Comparison of ENCODE assay signal across 27 cellular contexts in genomic region chr12:40898505-40898904, GRCh38.
"Had no signal": no experiment of that assay in that cellular context is flagged by ENCODE, and none has a peak within 500 bp of the region (broad histone marks: within the 10 kb centered on the region; RNA-seq: fewer than 3 reads in every experiment).

No MANE protein-coding gene starts in this region.

- H3K4me2 ChIP-seq: neural progenitor cell had no signal

- H3K27me3 Mint-ChIP-seq: naive B cell; progenitor cell of endocrine pancreas; stimulated activated naive B cell treated with anti-CD40 and anti-IgM and Interleukin-4, amounts not matched to agents 10 μg/mL and 1 μg/mL and 100 μg/mL, for 72 hours had no signal

- ATAC-seq: natural killer cell; sciatic nerve; stimulated activated naive B cell treated with anti-CD40 and anti-IgM and Interleukin-4, amounts not matched to agents 10 μg/mL and 1 μg/mL and 100 μg/mL, for 72 hours; stimulated activated naive CD8-positive, alpha-beta T cell treated with anti-CD3 and anti-CD28 coated beads, Interleukin-15, Interleukin-2, amounts not matched to agents 100 U/mL and 50 U/mL, for 24 hours had no signal

- H3K27ac ChIP-seq: left ventricle myocardium inferior, neural progenitor cell, neutrophil, right atrium auricular region, skin epidermis, stomach, testis, thyroid gland, transverse colon, upper lobe of left lung, vagina had no signal

- H3K9ac ChIP-seq: neural progenitor cell had no signal

- H3K4me3 ChIP-seq: left ventricle myocardium inferior, lung, neural progenitor cell, right atrium auricular region, skin epidermis, stomach, testis, thyroid gland, transverse colon, upper lobe of left lung, vagina had no signal

- H3K27ac Mint-ChIP-seq: mesothelial cell of epicardium; naive B cell; natural killer cell; nephron progenitor cell; neural progenitor cell; progenitor cell of endocrine pancreas; stimulated activated naive B cell treated with anti-CD40 and anti-IgM and Interleukin-4, amounts not matched to agents 10 μg/mL and 1 μg/mL and 100 μg/mL, for 72 hours had no signal

- H3K4me1 ChIP-seq: left ventricle myocardium inferior, neural progenitor cell, right atrium auricular region, stomach, thyroid gland, transverse colon, upper lobe of left lung, vagina had no signal

- DNase-seq: islet precursor cell; left ventricle myocardium inferior; mesendoderm; naive B cell; natural killer cell; nephron progenitor cell; occipital lobe; stimulated activated CD4-positive, alpha-beta T cell treated with anti-CD3 and anti-CD28 coated beads, Interleukin-12 subunit alpha, Interleukin-12 subunit beta, amount 100 ng/mL, for 4 hours; stimulated activated CD4-positive, alpha-beta T cell treated with anti-CD3 and anti-CD28 coated beads, Interleukin-15, amount 100 ng/mL, for 24 hours; stimulated activated CD4-positive, alpha-beta T cell treated with anti-CD3 and anti-CD28 coated beads, Interleukin-2, amount 100 ng/mL, for 24 hours; stimulated activated CD4-positive, alpha-beta T cell treated with anti-CD3 and anti-CD28 coated beads, Interleukin-4, amount 100 ng/mL, for 1 hour; stimulated activated naive B cell treated with anti-CD40 and anti-IgM and Interleukin-4, amounts not matched to agents 10 μg/mL and 1 μg/mL and 100 μg/mL, for 72 hours; stimulated activated naive CD8-positive, alpha-beta T cell treated with anti-CD3 and anti-CD28 coated beads, Interleukin-15, Interleukin-2, amounts not matched to agents 100 U/mL and 50 U/mL, for 24 hours; stomach; testis; thyroid gland; transverse colon; upper lobe of left lung had no signal

- H3K9me3 ChIP-seq: left ventricle myocardium inferior, neutrophil, right atrium auricular region, stomach, testis, thyroid gland, transverse colon, upper lobe of left lung, vagina had no signal

- H3K36me3 Mint-ChIP-seq: mesothelial cell of epicardium; naive B cell; natural killer cell; neural progenitor cell; stimulated activated naive B cell treated with anti-CD40 and anti-IgM and Interleukin-4, amounts not matched to agents 10 μg/mL and 1 μg/mL and 100 μg/mL, for 72 hours had no signal

- H2AFZ ChIP-seq: neural progenitor cell had no signal

- H3K4me3 Mint-ChIP-seq: mesothelial cell of epicardium; naive B cell; natural killer cell; nephron progenitor cell; neural progenitor cell; stimulated activated naive B cell treated with anti-CD40 and anti-IgM and Interleukin-4, amounts not matched to agents 10 μg/mL and 1 μg/mL and 100 μg/mL, for 72 hours had no signal

- H3K36me3 ChIP-seq: left ventricle myocardium inferior, neural progenitor cell, neutrophil, right atrium auricular region, stomach, thyroid gland, transverse colon, upper lobe of left lung, vagina had no signal

- H3K4me1 Mint-ChIP-seq: naive B cell; natural killer cell; nephron progenitor cell; neural progenitor cell; stimulated activated naive B cell treated with anti-CD40 and anti-IgM and Interleukin-4, amounts not matched to agents 10 μg/mL and 1 μg/mL and 100 μg/mL, for 72 hours had no signal

- H3K27me3 ChIP-seq: neural progenitor cell, neutrophil, right atrium auricular region, stomach, testis, thyroid gland, transverse colon, upper lobe of left lung, vagina had no signal

- H3K9me3 Mint-ChIP-seq: naive B cell; nephron progenitor cell; neural progenitor cell; stimulated activated naive B cell treated with anti-CD40 and anti-IgM and Interleukin-4, amounts not matched to agents 10 μg/mL and 1 μg/mL and 100 μg/mL, for 72 hours had no signal
